ENCODE assay signal across 1 cellular context in the genomic region with DNA sequence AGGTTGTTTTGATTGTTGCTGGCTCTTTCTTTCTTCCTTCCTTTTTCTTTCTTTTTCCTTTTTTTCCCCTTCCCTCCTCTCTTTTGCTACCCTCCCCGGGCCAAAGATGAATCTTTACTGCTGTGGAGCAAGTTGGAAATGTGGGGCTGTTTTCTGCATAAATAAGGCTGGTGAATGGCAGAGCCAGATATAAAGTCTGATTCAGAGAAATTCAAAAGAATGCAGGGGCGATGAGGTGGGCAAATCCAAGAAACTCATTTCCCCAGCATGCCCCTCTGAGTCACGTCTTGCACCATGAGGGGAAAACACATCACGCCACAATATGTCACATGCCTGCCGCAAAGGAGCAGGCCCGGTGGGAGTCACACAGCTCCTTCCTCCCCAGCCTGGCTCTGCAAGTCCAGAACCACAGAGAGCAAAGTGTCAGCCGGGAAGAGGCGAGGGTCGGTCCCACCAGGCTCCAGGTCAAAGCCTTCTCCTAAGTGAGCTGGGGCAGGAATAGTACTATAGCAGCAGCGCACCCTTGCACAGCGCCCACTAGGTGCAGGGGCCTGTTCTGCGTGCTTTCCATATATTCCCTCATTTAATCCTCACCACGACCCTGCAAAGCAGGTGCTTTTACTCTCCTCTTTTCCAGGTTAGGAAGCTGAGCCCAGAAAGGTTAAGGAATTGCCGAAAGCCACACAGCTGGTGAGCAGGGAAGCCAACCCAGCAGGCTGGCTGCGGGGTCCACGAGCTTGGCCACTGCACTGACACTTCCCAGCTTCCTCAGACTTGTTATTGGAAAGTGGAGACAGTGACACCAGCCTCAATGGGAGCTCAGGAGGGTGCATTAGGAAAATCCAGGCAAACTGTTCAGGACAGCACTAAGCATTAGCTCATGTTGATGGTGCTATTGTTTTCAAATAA.
TF ChIP-seq lines count a peak whose summit lies in the region.

No MANE protein-coding gene starts in this region.

TF ChIP-seq in K562, 482 proteins besides CTCF, POLR2A, EP300 and RAD21 (continued from another document and continues in another):
- TF ChIP-seq, protein P1, sequence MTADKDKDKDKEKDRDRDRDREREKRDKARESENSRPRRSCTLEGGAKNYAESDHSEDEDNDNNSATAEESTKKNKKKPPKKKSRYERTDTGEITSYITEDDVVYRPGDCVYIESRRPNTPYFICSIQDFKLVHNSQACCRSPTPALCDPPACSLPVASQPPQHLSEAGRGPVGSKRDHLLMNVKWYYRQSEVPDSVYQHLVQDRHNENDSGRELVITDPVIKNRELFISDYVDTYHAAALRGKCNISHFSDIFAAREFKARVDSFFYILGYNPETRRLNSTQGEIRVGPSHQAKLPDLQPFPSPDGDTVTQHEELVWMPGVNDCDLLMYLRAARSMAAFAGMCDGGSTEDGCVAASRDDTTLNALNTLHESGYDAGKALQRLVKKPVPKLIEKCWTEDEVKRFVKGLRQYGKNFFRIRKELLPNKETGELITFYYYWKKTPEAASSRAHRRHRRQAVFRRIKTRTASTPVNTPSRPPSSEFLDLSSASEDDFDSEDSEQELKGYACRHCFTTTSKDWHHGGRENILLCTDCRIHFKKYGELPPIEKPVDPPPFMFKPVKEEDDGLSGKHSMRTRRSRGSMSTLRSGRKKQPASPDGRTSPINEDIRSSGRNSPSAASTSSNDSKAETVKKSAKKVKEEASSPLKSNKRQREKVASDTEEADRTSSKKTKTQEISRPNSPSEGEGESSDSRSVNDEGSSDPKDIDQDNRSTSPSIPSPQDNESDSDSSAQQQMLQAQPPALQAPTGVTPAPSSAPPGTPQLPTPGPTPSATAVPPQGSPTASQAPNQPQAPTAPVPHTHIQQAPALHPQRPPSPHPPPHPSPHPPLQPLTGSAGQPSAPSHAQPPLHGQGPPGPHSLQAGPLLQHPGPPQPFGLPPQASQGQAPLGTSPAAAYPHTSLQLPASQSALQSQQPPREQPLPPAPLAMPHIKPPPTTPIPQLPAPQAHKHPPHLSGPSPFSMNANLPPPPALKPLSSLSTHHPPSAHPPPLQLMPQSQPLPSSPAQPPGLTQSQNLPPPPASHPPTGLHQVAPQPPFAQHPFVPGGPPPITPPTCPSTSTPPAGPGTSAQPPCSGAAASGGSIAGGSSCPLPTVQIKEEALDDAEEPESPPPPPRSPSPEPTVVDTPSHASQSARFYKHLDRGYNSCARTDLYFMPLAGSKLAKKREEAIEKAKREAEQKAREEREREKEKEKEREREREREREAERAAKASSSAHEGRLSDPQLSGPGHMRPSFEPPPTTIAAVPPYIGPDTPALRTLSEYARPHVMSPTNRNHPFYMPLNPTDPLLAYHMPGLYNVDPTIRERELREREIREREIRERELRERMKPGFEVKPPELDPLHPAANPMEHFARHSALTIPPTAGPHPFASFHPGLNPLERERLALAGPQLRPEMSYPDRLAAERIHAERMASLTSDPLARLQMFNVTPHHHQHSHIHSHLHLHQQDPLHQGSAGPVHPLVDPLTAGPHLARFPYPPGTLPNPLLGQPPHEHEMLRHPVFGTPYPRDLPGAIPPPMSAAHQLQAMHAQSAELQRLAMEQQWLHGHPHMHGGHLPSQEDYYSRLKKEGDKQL (CRISPR knock-in tag; IDR thresholded peaks at IDR 0.05; ENCODE audit: borderline replicate concordance): no peak
- peak; percentile 14 for TF ChIP-seq NEUROD1 (IDR thresholded peaks at IDR 0.05; ENCODE audit: borderline replicate concordance, low read depth, low read length, partially characterized antibody)
- peak; percentile 45; the same call in 1 of the 2 replicates for TF ChIP-seq MEF2D (tag; conservative IDR thresholded peaks at IDR 0.05; ENCODE audit: low read depth)
- TF ChIP-seq RFX5 (IDR thresholded peaks at IDR 0.05; ENCODE audit: low read depth, low read length): no peak
- TF ChIP-seq, protein P2, sequence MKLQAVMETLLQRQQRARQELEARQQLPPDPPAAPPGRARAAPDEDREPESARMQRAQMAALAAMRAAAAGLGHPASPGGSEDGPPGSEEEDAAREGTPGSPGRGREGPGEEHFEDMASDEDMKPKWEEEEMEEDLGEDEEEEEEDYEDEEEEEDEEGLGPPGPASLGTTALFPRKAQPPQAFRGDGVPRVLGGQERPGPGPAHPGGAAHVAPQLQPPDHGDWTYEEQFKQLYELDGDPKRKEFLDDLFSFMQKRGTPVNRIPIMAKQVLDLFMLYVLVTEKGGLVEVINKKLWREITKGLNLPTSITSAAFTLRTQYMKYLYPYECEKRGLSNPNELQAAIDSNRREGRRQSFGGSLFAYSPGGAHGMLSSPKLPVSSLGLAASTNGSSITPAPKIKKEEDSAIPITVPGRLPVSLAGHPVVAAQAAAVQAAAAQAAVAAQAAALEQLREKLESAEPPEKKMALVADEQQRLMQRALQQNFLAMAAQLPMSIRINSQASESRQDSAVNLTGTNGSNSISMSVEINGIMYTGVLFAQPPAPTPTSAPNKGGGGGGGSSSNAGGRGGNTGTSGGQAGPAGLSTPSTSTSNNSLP (IDR thresholded peaks at IDR 0.05; ENCODE audit: borderline replicate concordance, low read depth, low read length): no peak
- TF ChIP-seq, protein P3, sequence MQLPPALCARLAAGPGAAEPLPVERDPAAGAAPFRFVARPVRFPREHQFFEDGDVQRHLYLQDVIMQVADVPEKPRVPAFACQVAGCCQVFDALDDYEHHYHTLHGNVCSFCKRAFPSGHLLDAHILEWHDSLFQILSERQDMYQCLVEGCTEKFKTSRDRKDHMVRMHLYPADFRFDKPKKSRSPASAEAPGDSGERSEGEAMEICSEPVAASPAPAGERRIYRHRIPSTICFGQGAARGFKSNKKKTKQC (CRISPR knock-in tag; IDR thresholded peaks at IDR 0.05): 0 out of 2 replicates have a peak, but pooled peaks have one; percentile 63
- TF ChIP-seq, protein P4, sequence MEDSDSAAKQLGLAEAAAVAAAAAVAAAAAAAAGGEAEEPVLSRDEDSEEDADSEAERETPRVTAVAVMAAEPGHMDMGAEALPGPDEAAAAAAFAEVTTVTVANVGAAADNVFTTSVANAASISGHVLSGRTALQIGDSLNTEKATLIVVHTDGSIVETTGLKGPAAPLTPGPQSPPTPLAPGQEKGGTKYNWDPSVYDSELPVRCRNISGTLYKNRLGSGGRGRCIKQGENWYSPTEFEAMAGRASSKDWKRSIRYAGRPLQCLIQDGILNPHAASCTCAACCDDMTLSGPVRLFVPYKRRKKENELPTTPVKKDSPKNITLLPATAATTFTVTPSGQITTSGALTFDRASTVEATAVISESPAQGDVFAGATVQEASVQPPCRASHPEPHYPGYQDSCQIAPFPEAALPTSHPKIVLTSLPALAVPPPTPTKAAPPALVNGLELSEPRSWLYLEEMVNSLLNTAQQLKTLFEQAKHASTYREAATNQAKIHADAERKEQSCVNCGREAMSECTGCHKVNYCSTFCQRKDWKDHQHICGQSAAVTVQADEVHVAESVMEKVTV (CRISPR knock-in tag; IDR thresholded peaks at IDR 0.05): peak; percentile 43; the same call in 1 of the 2 replicates
- peak; percentile 34; the same call in 1 of the 2 replicates for TF ChIP-seq CEBPB (tag; IDR thresholded peaks at IDR 0.05)
- peak; percentile 22 for TF ChIP-seq KDM5B (IDR thresholded peaks at IDR 0.05; ENCODE audit: insufficient replicate concordance, low read depth, low read length)
- TF ChIP-seq, protein P5, sequence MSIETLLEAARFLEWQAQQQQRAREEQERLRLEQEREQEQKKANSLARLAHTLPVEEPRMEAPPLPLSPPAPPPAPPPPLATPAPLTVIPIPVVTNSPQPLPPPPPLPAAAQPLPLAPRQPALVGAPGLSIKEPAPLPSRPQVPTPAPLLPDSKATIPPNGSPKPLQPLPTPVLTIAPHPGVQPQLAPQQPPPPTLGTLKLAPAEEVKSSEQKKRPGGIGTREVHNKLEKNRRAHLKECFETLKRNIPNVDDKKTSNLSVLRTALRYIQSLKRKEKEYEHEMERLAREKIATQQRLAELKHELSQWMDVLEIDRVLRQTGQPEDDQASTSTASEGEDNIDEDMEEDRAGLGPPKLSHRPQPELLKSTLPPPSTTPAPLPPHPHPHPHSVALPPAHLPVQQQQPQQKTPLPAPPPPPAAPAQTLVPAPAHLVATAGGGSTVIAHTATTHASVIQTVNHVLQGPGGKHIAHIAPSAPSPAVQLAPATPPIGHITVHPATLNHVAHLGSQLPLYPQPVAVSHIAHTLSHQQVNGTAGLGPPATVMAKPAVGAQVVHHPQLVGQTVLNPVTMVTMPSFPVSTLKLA (conservative IDR thresholded peaks at IDR 0.05): peak in 1 of 2 experiments; percentile 57; a peak in 3 of 4 replicates
- 0 out of 2 replicates have a peak, but pooled peaks have one; percentile 32 for TF ChIP-seq SMC3 (conservative IDR thresholded peaks at IDR 0.05; ENCODE audit: insufficient read depth, low read depth, low read length)
- TF ChIP-seq DPF2 (IDR thresholded peaks at IDR 0.05): peak; percentile 76
- TF ChIP-seq MIER1 (IDR thresholded peaks at IDR 0.05; ENCODE audit: low read depth): 0 out of 2 replicates have a peak, but pooled peaks have one; percentile 49
- 0 out of 2 replicates have a peak, but pooled peaks have one; percentile 27 for TF ChIP-seq ZNF197 (CRISPR knock-in tag; IDR thresholded peaks at IDR 0.05; ENCODE audit: low read depth)
- TF ChIP-seq ZNF445 (CRISPR knock-in tag; IDR thresholded peaks at IDR 0.05; ENCODE audit: low read depth): no peak
- peak; percentile 52; a peak in 3 of 4 replicates for TF ChIP-seq MAZ (CRISPR knock-in tag; conservative IDR thresholded peaks at IDR 0.05 in 1 of 2, IDR thresholded peaks at IDR 0.05 in 1 of 2)
- TF ChIP-seq, protein P6, sequence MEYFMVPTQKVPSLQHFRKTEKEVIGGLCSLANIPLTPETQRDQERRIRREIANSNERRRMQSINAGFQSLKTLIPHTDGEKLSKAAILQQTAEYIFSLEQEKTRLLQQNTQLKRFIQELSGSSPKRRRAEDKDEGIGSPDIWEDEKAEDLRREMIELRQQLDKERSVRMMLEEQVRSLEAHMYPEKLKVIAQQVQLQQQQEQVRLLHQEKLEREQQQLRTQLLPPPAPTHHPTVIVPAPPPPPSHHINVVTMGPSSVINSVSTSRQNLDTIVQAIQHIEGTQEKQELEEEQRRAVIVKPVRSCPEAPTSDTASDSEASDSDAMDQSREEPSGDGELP (CRISPR knock-in tag; IDR thresholded peaks at IDR 0.05; ENCODE audit: borderline replicate concordance): peak; percentile 35
- TF ChIP-seq RCOR1 (IDR thresholded peaks at IDR 0.05; ENCODE audit: borderline replicate concordance in 1 of 2, low read depth in 2 of 2, low read length in 2 of 2): peak in 1 of 2 experiments; percentile 75; a peak in 2 of 4 replicates
- TF ChIP-seq ARNT (IDR thresholded peaks at IDR 0.05): no peak
- TF ChIP-seq, protein P7, sequence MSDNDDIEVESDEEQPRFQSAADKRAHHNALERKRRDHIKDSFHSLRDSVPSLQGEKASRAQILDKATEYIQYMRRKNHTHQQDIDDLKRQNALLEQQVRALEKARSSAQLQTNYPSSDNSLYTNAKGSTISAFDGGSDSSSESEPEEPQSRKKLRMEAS (CRISPR knock-in tag; IDR thresholded peaks at IDR 0.05): peak; percentile 71
- TF ChIP-seq, protein P8, sequence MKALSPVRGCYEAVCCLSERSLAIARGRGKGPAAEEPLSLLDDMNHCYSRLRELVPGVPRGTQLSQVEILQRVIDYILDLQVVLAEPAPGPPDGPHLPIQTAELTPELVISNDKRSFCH (CRISPR knock-in tag; IDR thresholded peaks at IDR 0.05): no peak
- TF ChIP-seq, protein P8 (tag; IDR thresholded peaks at IDR 0.05): no peak
- peak; percentile 75 for TF ChIP-seq BHLHE40 (IDR thresholded peaks at IDR 0.05; ENCODE audit: low read length)
- TF ChIP-seq SRF (CRISPR knock-in tag; IDR thresholded peaks at IDR 0.05): 0 out of 4 replicates have a peak, but pooled peaks of 1 of the 2 experiments have one; percentile 16
- peak; percentile 33; the same call in 1 of the 2 replicates for TF ChIP-seq POLR2AphosphoS5 (IDR thresholded peaks at IDR 0.05; ENCODE audit: control insufficient read depth, insufficient read depth, low read depth, low read length)
- no peak for TF ChIP-seq FOXA1 (IDR thresholded peaks at IDR 0.05; ENCODE audit: borderline replicate concordance)
- 0 out of 2 replicates have a peak, but pooled peaks have one; percentile 47 for TF ChIP-seq CREM (IDR thresholded peaks at IDR 0.05; ENCODE audit: low read depth)
- TF ChIP-seq, protein P9, sequence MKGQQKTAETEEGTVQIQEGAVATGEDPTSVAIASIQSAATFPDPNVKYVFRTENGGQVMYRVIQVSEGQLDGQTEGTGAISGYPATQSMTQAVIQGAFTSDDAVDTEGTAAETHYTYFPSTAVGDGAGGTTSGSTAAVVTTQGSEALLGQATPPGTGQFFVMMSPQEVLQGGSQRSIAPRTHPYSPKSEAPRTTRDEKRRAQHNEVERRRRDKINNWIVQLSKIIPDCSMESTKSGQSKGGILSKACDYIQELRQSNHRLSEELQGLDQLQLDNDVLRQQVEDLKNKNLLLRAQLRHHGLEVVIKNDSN (CRISPR knock-in tag; IDR thresholded peaks at IDR 0.05): peak; percentile 78
- TF ChIP-seq, protein P10, sequence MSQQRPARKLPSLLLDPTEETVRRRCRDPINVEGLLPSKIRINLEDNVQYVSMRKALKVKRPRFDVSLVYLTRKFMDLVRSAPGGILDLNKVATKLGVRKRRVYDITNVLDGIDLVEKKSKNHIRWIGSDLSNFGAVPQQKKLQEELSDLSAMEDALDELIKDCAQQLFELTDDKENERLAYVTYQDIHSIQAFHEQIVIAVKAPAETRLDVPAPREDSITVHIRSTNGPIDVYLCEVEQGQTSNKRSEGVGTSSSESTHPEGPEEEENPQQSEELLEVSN (IDR thresholded peaks at IDR 0.05; ENCODE audit: borderline replicate concordance in 1 of 2, extremely low read depth in 1 of 2, insufficient read depth in 1 of 2, insufficient read length in 1 of 2, low read depth in 1 of 2, low read length in 1 of 2, poor library complexity in 1 of 2, severe bottlenecking in 1 of 2): peak in 1 of 2 experiments; percentile 45
- TF ChIP-seq, protein P11, sequence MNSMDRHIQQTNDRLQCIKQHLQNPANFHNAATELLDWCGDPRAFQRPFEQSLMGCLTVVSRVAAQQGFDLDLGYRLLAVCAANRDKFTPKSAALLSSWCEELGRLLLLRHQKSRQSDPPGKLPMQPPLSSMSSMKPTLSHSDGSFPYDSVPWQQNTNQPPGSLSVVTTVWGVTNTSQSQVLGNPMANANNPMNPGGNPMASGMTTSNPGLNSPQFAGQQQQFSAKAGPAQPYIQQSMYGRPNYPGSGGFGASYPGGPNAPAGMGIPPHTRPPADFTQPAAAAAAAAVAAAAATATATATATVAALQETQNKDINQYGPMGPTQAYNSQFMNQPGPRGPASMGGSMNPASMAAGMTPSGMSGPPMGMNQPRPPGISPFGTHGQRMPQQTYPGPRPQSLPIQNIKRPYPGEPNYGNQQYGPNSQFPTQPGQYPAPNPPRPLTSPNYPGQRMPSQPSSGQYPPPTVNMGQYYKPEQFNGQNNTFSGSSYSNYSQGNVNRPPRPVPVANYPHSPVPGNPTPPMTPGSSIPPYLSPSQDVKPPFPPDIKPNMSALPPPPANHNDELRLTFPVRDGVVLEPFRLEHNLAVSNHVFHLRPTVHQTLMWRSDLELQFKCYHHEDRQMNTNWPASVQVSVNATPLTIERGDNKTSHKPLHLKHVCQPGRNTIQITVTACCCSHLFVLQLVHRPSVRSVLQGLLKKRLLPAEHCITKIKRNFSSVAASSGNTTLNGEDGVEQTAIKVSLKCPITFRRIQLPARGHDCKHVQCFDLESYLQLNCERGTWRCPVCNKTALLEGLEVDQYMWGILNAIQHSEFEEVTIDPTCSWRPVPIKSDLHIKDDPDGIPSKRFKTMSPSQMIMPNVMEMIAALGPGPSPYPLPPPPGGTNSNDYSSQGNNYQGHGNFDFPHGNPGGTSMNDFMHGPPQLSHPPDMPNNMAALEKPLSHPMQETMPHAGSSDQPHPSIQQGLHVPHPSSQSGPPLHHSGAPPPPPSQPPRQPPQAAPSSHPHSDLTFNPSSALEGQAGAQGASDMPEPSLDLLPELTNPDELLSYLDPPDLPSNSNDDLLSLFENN (IDR thresholded peaks at IDR 0.05; ENCODE audit: low read depth in 2 of 2, low read length in 2 of 2): 0 out of 4 replicates have a peak, but pooled peaks of 1 of the 2 experiments have one; percentile 58
- peak; percentile 25; the same call in 1 of the 2 replicates for TF ChIP-seq TOE1 (IDR thresholded peaks at IDR 0.05; ENCODE audit: borderline replicate concordance)
- TF ChIP-seq TOE1 (CRISPR knock-in tag; IDR thresholded peaks at IDR 0.05; ENCODE audit: borderline replicate concordance, low read depth): no peak
